In the genomic region with DNA sequence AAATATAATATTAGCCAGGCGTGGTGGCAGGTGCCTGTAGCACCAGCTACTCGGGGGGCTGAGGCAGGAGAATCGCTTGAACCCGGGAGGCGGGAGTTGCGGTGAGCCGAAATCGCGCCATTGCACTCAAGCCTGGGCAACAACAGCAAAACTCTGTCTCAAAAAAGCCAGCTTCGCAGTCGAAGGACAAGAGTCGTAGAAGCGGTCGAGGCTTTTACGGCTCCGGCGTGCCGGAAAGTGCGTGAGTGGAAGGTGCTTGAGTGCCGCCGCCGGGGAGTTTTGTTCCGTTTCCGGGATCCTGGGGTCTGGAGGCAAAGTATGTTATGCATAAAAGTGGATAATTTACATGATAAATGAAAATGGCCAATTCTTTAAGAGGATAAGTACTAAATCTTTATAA, we compare ENCODE assay signal across 23 cellular contexts. TPM values are rescaled to one million over a fixed set of nuclear protein-coding genes. Genes with fewer than 3 reads are reported as not detected.
"Had no signal": no experiment of that assay in that cellular context is flagged by ENCODE, and none has a peak within 500 bp of the region (broad histone marks: within the 10 kb centered on the region; RNA-seq: fewer than 3 reads in every experiment).

No MANE protein-coding gene starts in this region.

- FAIRE-seq: HepG2, RCC 7860 had no signal

- H3K27ac ChIP-seq: KMS-11 had no signal

- H3K4me2 ChIP-seq: KMS-11 had no signal

- H3K9ac ChIP-seq: KMS-11 had no signal

- ATAC-seq: HepG2, SK-N-SH treated with all-trans-retinoic acid at 6 μM for 48 hours had no signal

- DNase-seq: IMR-90, Kasumi-1, MM.1S, NCI-H1092 treated with DMSO at 0.1 percent for 48 hours, NCI-H1436, NCI-H187, NCI-H2029, NCI-H2081 treated with DMSO at 0.1 percent for 48 hours, NCI-H2171, NCI-H226, NCI-H446, NCI-H510A, NCI-H524 treated with DMSO at 0.1 percent for 48 hours, NCI-H69, NCI-H774, RPMI8226, SHP77 had no signal

RNA-seq across cellular contexts. Expression of gene SYN3, which starts 43.6 kb away (rescaled TPM):
- total RNA-seq: HT1080, IMR-90, M059J had no signal
- polyA plus RNA-seq: IMR-90 had no signal
